ENCODE assay signal across 10 cellular contexts in genomic region chr19:39825093-39825463, GRCh38. TPM values are rescaled to one million over a fixed set of nuclear protein-coding genes. Genes with fewer than 3 reads are reported as not detected.
DNase-seq lines count a peak whose midpoint lies in the region; ATAC-seq and TF ChIP-seq lines count a peak whose summit lies in the region.
"Had no signal": no experiment of that assay in that cellular context is flagged by ENCODE, and none has a peak within 500 bp of the region (broad histone marks: within the 10 kb centered on the region; RNA-seq: fewer than 3 reads in every experiment).

No MANE protein-coding gene starts in this region.

- no peak overlapping the region for H3K4me3 ChIP-seq in esophagus (ENCODE audit: low read depth in 1 of 2, low read length in 2 of 2)
- peak overlapping the region in 1 of 2 donors; percentile 64 for H3K4me3 ChIP-seq in vagina

- H3K27me3 Mint-ChIP-seq in nephron progenitor cell (ENCODE audit: low read depth, poor library complexity), result no peaks in the 10 kb centered on the region

- peaks cover 7% of the 10 kb centered on the region for H3K4me1 Mint-ChIP-seq in nephron progenitor cell

- TF ChIP-seq CTCF in nephron progenitor cell (IDR thresholded peaks at IDR 0.05) (no peak), vagina (IDR thresholded peaks at IDR 0.05) (no peak)

- no peak overlapping the region for H3K4me3 Mint-ChIP-seq in nephron progenitor cell

- H3K27ac ChIP-seq in esophagus (ENCODE audit: low read depth in 2 of 2, low read length in 1 of 2), result peak overlapping the region; percentile 6 to 42
- H3K27ac ChIP-seq in vagina, result peak overlapping the region; percentile 47

- H3K9me3 Mint-ChIP-seq in nephron progenitor cell, result no peaks in the 10 kb centered on the region

- peak overlapping the region; percentile 95 for H3K27ac Mint-ChIP-seq in nephron progenitor cell

- H3K36me3 Mint-ChIP-seq in nephron progenitor cell (ENCODE audit: low read depth), result peaks cover 25% of the 10 kb centered on the region

- intact Hi-C loops in Right ventricle myocardium superior (cut with DNase I), result no loop called here
- intact Hi-C loops in left cardiac atrium (cut with DNase I), result no loop called here
- intact Hi-C loops in vagina (cut with DNase I), result no loop called here

- H3K4me1 ChIP-seq in esophagus (ENCODE audit: control insufficient read depth in 2 of 2, insufficient read depth in 2 of 2, low read length in 1 of 2), result peaks cover 2 to 5% of the 10 kb centered on the region in 2 donors
- H3K4me1 ChIP-seq in vagina, result peaks cover 18% of the 10 kb centered on the region
- H3K4me1 ChIP-seq: testis had no signal

- ATAC-seq in Right ventricle myocardium superior (ENCODE audit: poor library complexity) (peak; percentile 1), left cardiac atrium (no peak)

- H3K27me3 ChIP-seq in esophagus (ENCODE audit: control insufficient read depth in 1 of 2, insufficient read depth in 2 of 2, low read length in 2 of 2) (no peaks in the 10 kb centered on the region), vagina (no peaks in the 10 kb centered on the region)
- H3K27me3 ChIP-seq: testis had no signal

- DNase-seq in Right ventricle myocardium superior (no peak), left cardiac atrium (no peak), nephron progenitor cell (no peak), vagina (ENCODE audit: extremely low spot score in 2 of 2) (no peak), NCI-H2196 treated with DMSO at 0.1 percent for 48 hours (lab: John Stamatoyannopoulos, UW; ENCODE audit: unreplicated experiment) (no peak)
- no peak for DNase-seq in stimulated activated naive CD4-positive, alpha-beta T cell treated with Interleukin-2 at 50 U/mL for 16 hours (lab: John Stamatoyannopoulos, UW)
- no peak for DNase-seq in activated T-cell treated with anti-CD3 and anti-CD28 coated beads, Interleukin-2, amount 50 U/mL, for 1 hour

- TF ChIP-seq POLR2A in vagina (IDR thresholded peaks at IDR 0.05), result no peak

- H3K36me3 ChIP-seq in esophagus (ENCODE audit: control insufficient read depth in 2 of 2, insufficient read depth in 2 of 2, low read length in 1 of 2), result peaks cover 9 to 28% of the 10 kb centered on the region in 2 donors
- peaks cover 0 to 43% of the 10 kb centered on the region in 2 donors for H3K36me3 ChIP-seq in vagina

- no peaks in the 10 kb centered on the region for H3K9me3 ChIP-seq in esophagus (ENCODE audit: control insufficient read depth in 2 of 2, insufficient read depth in 1 of 2, low read depth in 1 of 2, low read length in 1 of 2)
- H3K9me3 ChIP-seq in vagina, result no peaks in the 10 kb centered on the region
- H3K9me3 ChIP-seq: testis had no signal

- WGBS in esophagus, 2 donors, result 74 to 82% methylated on average over 11 of the region's 11 CpGs

RNA-seq across cellular contexts. Expression of gene DYRK1B, which starts 8.9 kb away (rescaled TPM):
- 16.8 TPM for total RNA-seq in Right ventricle myocardium superior
- 10 to 100 TPM in 1 of 2 donors, 1 to 10 TPM in 1; 7.0 to 14.7 TPM for total RNA-seq in left cardiac atrium
- polyA plus RNA-seq in esophagus, result 10 to 100 TPM in 1 of 2 donors, 1 to 10 TPM in 1; 6.8 to 13.0 TPM
- total RNA-seq in vagina, result 5.6 TPM

RNA-seq across cellular contexts. Expression of gene FBL, which starts 21.1 kb away (rescaled TPM):
- total RNA-seq in Right ventricle myocardium superior (52.9 TPM), left cardiac atrium (10 to 100 TPM; 67.7 to 87.7 TPM), vagina (180 TPM)
- 100 to 1,000 TPM; 174 to 366 TPM for polyA plus RNA-seq in esophagus

RNA-seq across cellular contexts. Expression of gene LEUTX, which starts 46.4 kb away (rescaled TPM):
- not detected for total RNA-seq in Right ventricle myocardium superior
- not detected for total RNA-seq in left cardiac atrium
- polyA plus RNA-seq in esophagus, result under 1 TPM in 1 of 2 donors, not detected in 1; 0.06 TPM
- total RNA-seq in vagina, result not detected
- total RNA-seq: testis had no signal
- polyA plus RNA-seq: AG04450 had no signal
